9 cellular contexts compared by ENCODE assay signal in the genomic region with DNA sequence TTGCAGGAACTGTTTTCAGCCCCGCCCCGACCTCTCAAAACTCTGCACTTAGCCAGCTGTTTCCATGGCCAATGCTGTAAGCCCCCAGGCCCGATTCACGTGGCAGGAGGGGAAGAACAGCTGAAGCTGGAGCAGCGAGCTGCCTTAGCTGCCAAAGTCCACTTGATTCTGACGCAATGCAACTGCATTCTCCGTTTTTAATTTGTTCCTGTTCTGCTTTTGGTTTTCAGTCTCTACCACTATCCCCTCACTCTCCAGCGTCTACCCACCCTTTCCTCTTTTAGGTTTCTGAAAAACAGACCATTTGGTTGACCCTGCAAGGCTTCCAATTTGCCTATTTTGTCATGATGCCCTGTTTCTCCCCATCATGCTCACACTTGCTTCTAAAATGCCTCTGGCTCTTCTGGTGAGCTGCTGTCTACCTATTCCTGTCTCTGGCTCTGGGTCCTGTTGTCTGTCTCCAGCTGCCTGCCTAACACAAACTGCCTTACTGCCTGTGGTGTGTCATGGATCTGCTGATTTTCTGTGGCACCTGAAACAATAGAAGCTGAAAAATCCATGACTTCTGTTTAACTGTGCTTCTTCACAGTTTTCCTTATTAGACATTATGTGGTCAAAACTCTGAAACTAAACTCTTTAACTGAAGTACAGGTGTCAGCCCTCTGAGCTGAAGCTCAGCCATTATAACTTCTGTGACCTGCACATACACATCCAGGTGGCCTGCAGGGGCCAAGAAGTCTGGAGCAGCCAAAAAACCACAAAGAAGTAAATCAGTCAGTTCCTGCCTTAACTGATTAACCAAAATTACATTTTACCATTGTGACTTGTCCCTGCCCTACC.
A peak's percentile ranks its signal among the peaks of the same experiment; 100 is the strongest.
DNase-seq lines count a peak whose midpoint lies in the region; ATAC-seq and TF ChIP-seq lines count a peak whose summit lies in the region.
"Had no signal": no experiment of that assay in that cellular context is flagged by ENCODE, and none has a peak within 500 bp of the region (broad histone marks: within the 10 kb centered on the region; RNA-seq: fewer than 3 reads in every experiment).

No MANE protein-coding gene starts in this region.

- H3K27ac ChIP-seq in osteoblast (ENCODE audit: low read depth, low read length) = no peak overlapping the region

- H3K9me3 Mint-ChIP-seq in activated T-helper 1 cell treated with anti-CD3 and anti-CD28 coated beads, Interleukin-12 subunit alpha, Interleukin-12 subunit beta, Interleukin-2, Interleukin-4 antibody, amounts not matched to agents 30 ng/mL and 10 ng/mL and 1 ng/mL, durations not matched to agents 14 hours and 24 hours and 36 hours = peaks cover 15% of the 10 kb centered on the region

- H3K27me3 Mint-ChIP-seq in activated T-helper 1 cell treated with anti-CD3 and anti-CD28 coated beads, Interleukin-12 subunit alpha, Interleukin-12 subunit beta, Interleukin-2, Interleukin-4 antibody, amounts not matched to agents 30 ng/mL and 10 ng/mL and 1 ng/mL, durations not matched to agents 14 hours and 24 hours and 36 hours (ENCODE audit: insufficient read depth) = no peaks in the 10 kb centered on the region

- H3K4me2 ChIP-seq in osteoblast (ENCODE audit: insufficient read depth, low read length) = no peak overlapping the region

- H3K4me3 ChIP-seq in osteoblast (ENCODE audit: insufficient read depth, low read length) (no peak overlapping the region), lower leg skin (ENCODE audit: low read depth, poor library complexity, severe bottlenecking) (no peak overlapping the region)

- H3K4me1 Mint-ChIP-seq in activated T-helper 1 cell treated with anti-CD3 and anti-CD28 coated beads, Interleukin-12 subunit alpha, Interleukin-12 subunit beta, Interleukin-2, Interleukin-4 antibody, amounts not matched to agents 30 ng/mL and 10 ng/mL and 1 ng/mL, durations not matched to agents 14 hours and 24 hours and 36 hours (ENCODE audit: low read depth) = no peaks in the 10 kb centered on the region

- H3K36me3 Mint-ChIP-seq in activated T-helper 1 cell treated with anti-CD3 and anti-CD28 coated beads, Interleukin-12 subunit alpha, Interleukin-12 subunit beta, Interleukin-2, Interleukin-4 antibody, amounts not matched to agents 30 ng/mL and 10 ng/mL and 1 ng/mL, durations not matched to agents 14 hours and 24 hours and 36 hours (ENCODE audit: low read depth) = no peaks in the 10 kb centered on the region

- no peaks in the 10 kb centered on the region for H3K4me1 ChIP-seq in osteoblast (ENCODE audit: insufficient read depth, low read length)

- 2 to 11% methylated on average over 8 of the region's 8 CpGs for WGBS in lower leg skin, 2 donors

- H2AFZ ChIP-seq in osteoblast (ENCODE audit: low read length) = no peak overlapping the region

- H3K9me3 ChIP-seq in osteoblast (ENCODE audit: low read depth, low read length) = no peaks in the 10 kb centered on the region

- intact Hi-C loops in left colon (cut with DNase I, micrococcal nuclease) = no loop called here
- intact Hi-C loops in lower leg skin (cut with DNase I; ENCODE audit: low total_unique reads) = no loop called here
- intact Hi-C loops in activated T-helper 1 cell treated with anti-CD3 and anti-CD28 coated beads, Interleukin-12 subunit alpha, Interleukin-12 subunit beta, Interleukin-2, Interleukin-4 antibody, amounts not matched to agents 30 ng/mL and 10 ng/mL and 1 ng/mL, durations not matched to agents 14 hours and 24 hours and 36 hours (cut with micrococcal nuclease) = no loop called here

- H3K27ac Mint-ChIP-seq in activated T-helper 1 cell treated with anti-CD3 and anti-CD28 coated beads, Interleukin-12 subunit alpha, Interleukin-12 subunit beta, Interleukin-2, Interleukin-4 antibody, amounts not matched to agents 30 ng/mL and 10 ng/mL and 1 ng/mL, durations not matched to agents 14 hours and 24 hours and 36 hours = no peak overlapping the region

- TF ChIP-seq POLR2A in lower leg skin (IDR thresholded peaks at IDR 0.05) = no peak

- TF ChIP-seq CTCF in osteoblast (IDR thresholded peaks at IDR 0.05; ENCODE audit: extremely low read depth, low read depth, low read length) (no peak), lower leg skin (IDR thresholded peaks at IDR 0.05) (no peak)

- peak; percentile 14 for DNase-seq in HuH-7 (ENCODE audit: low spot score)
- peak in 1 of 2 donors; percentile 30 for DNase-seq in left colon
- DNase-seq in osteoblast (ENCODE audit: insufficient read length, low spot score, missing footprints) = no peak
- no peak for DNase-seq in lower leg skin (ENCODE audit: low spot score in 2 of 2)
- no peak for DNase-seq in activated T-helper 1 cell treated with anti-CD3 and anti-CD28 coated beads, Interleukin-12 subunit alpha, Interleukin-12 subunit beta, Interleukin-2, Interleukin-4 antibody, amounts not matched to agents 30 ng/mL and 10 ng/mL and 1 ng/mL, durations not matched to agents 14 hours and 24 hours and 36 hours (ENCODE audit: low spot score)
- DNase-seq in cerebellar cortex (ENCODE audit: low spot score) = no peak
- DNase-seq: naive B cell had no signal

- ATAC-seq in GM18498 (IDR thresholded peaks at IDR 0.05; ENCODE audit: unreplicated experiment) (peak; percentile 86), GM21717 (IDR thresholded peaks at IDR 0.05; ENCODE audit: unreplicated experiment) (peak; percentile 87), left colon (peak; percentile 21)

- H3K27me3 ChIP-seq in osteoblast (ENCODE audit: insufficient read depth, low read length) = peaks cover 9% of the 10 kb centered on the region

- H3K36me3 ChIP-seq in osteoblast (ENCODE audit: insufficient read depth, low read length) = no peaks in the 10 kb centered on the region

- H3K79me2 ChIP-seq in osteoblast (ENCODE audit: insufficient read depth, low read length) = no peaks in the 10 kb centered on the region

- H4K20me1 ChIP-seq in osteoblast (ENCODE audit: insufficient read depth, low read length) = no peaks in the 10 kb centered on the region

- no peak overlapping the region for H3K4me3 Mint-ChIP-seq in activated T-helper 1 cell treated with anti-CD3 and anti-CD28 coated beads, Interleukin-12 subunit alpha, Interleukin-12 subunit beta, Interleukin-2, Interleukin-4 antibody, amounts not matched to agents 30 ng/mL and 10 ng/mL and 1 ng/mL, durations not matched to agents 14 hours and 24 hours and 36 hours

Comparison
In these comparisons a context has a peak if more than half of its experiments do, and no peak if none do; other contexts are left out.
1. ATAC-seq: peak in every context shown above with its lines; median percentile 87 in GM21717; 86 in GM18498; 21 in left colon.